Comparison of ENCODE assay signal across 11 cellular contexts in the genomic region with DNA sequence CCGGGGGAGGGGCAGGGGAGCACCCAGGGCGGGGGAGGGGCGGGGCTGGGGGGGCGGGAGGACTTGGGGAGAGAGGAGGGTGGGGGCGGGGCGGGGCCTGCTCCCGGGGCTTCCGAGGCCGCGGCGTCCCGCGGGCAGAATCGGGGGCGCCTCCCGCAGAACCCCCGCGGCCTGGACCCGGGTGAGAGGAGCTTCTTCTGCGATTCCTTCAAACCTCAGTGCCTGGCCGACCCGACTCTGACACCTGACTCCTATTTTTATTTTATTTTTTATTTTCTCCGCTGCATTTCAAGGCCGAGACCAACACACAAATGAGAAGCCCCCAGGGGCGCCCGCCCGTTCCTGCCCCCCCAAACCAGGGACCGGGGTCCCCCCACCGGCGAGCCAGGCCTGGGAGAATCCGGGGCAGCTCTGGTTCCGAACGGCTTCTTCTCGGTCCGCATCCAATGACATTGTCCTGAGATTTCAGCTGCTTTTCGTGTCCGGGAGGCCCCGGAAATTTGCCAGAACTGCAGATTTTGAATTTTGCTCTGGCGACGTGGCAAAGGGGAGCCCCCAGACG. TPM values are rescaled to one million over a fixed set of nuclear protein-coding genes. Genes with fewer than 3 reads are reported as not detected.
DNase-seq lines count a peak whose midpoint lies in the region; TF ChIP-seq lines count a peak whose summit lies in the region.
"Had no signal": no experiment of that assay in that cellular context is flagged by ENCODE, and none has a peak within 500 bp of the region (broad histone marks: within the 10 kb centered on the region; RNA-seq: fewer than 3 reads in every experiment).

No MANE protein-coding gene starts in this region.

- H3K4me1 ChIP-seq in A673 (ENCODE audit: insufficient read depth, low read length, poor library complexity, severe bottlenecking) (no peaks in the 10 kb centered on the region), esophagus muscularis mucosa (peaks cover 8 to 29% (median 26%) of the 10 kb centered on the region in 4 donors), neuron (ENCODE audit: insufficient read depth, low read length) (peaks cover 2% of the 10 kb centered on the region)

- TF ChIP-seq EP300 in esophagus muscularis mucosa (IDR thresholded peaks at IDR 0.05) = no peak

- POLR2A ChIA-PET in A673 (lab: Charles Lee; ENCODE audit: low non-redundant PET) = interaction anchor here (0.6 kb wide), 1 partner anchor 137 kb away, joined by 9 read pairs; no protein-coding TSS in a partner anchor

- H3K27ac Mint-ChIP-seq in activated CD4-positive, alpha-beta T cell treated with anti-CD3 and anti-CD28 coated beads, Interleukin-2, amount 10 ng/mL, durations not matched to agents 24 days and 14 days = no peak overlapping the region
- H3K27ac Mint-ChIP-seq: CD8-positive, alpha-beta memory T cell; T-helper 1 cell treated with Interleukin-12 subunit alpha and Interleukin-12 subunit beta and Interleukin-4 antibody, amounts not matched to agents 30 μg/mL and 1 μg/mL, for 36 hours had no signal

- TF ChIP-seq CTCF in A673 (conservative IDR thresholded peaks at IDR 0.05; ENCODE audit: low read depth, low read length) (no peak), esophagus muscularis mucosa (IDR thresholded peaks at IDR 0.05) (no peak)

- TF ChIP-seq POLR2A in esophagus muscularis mucosa (IDR thresholded peaks at IDR 0.05; ENCODE audit: low read depth) = no peak

- H3K27me3 Mint-ChIP-seq in activated CD4-positive, alpha-beta T cell treated with anti-CD3 and anti-CD28 coated beads, Interleukin-2, amount 10 ng/mL, durations not matched to agents 24 days and 14 days = peaks cover 27% of the 10 kb centered on the region

- H3K9me3 ChIP-seq in A673 (ENCODE audit: low read depth, low read length, poor library complexity, severe bottlenecking) = no peaks in the 10 kb centered on the region
- H3K9me3 ChIP-seq in esophagus muscularis mucosa = no peaks in the 10 kb centered on the region
- no peaks in the 10 kb centered on the region for H3K9me3 ChIP-seq in neuron (ENCODE audit: low read length)

- 12% methylated on average over 29 of the region's 41 CpGs for WGBS in esophagus muscularis mucosa

- H3K4me3 ChIP-seq in A673 (ENCODE audit: low read depth, low read length, poor library complexity, severe bottlenecking) = peak overlapping the region; percentile 49
- H3K4me3 ChIP-seq in esophagus muscularis mucosa = peak overlapping the region; percentile 65 to 82 (median 76)
- H3K4me3 ChIP-seq in neuron (ENCODE audit: low read length) = peak overlapping the region; percentile 42

- H2AFZ ChIP-seq in neuron (ENCODE audit: low read depth, low read length) = no peak overlapping the region

- no TSS peak for BruUV-seq in A673 (replicated peaks; lab: Mats Ljungman, UMichigan)

- DNase-seq in A673 (ENCODE audit: low spot score) (no peak), NCI-H2227 (lab: John Stamatoyannopoulos, UW; ENCODE audit: unreplicated experiment) (peak; percentile 38), esophagus muscularis mucosa (ENCODE audit: extremely low spot score) (no peak), KG1 (lab: John Stamatoyannopoulos, UW) (no peak), posterior vena cava (ENCODE audit: low spot score) (no peak), NCI-H510A (lab: John Stamatoyannopoulos, UW) (no peak)
- DNase-seq in activated CD4-positive, alpha-beta T cell treated with anti-CD3 and anti-CD28 coated beads, Interleukin-2, amount 10 ng/mL, durations not matched to agents 24 days and 14 days = no peak
- DNase-seq: Karpas-422 had no signal

- peak overlapping the region; percentile 73 for H3K27ac ChIP-seq in A673 (ENCODE audit: low read depth, low read length, poor library complexity, severe bottlenecking)
- peak overlapping the region; percentile 79 to 84 (median 81) for H3K27ac ChIP-seq in esophagus muscularis mucosa (replicated peaks in 1 of 4)

- CTCF ChIA-PET in A673 (lab: Charles Lee) = interaction anchor here (0.6 kb wide), 1 partner anchor 88 kb away, joined by 3 read pairs; no protein-coding TSS in a partner anchor

- H3K4me3 Mint-ChIP-seq in activated CD4-positive, alpha-beta T cell treated with anti-CD3 and anti-CD28 coated beads, Interleukin-2, amount 10 ng/mL, durations not matched to agents 24 days and 14 days = no peak overlapping the region
- H3K4me3 Mint-ChIP-seq: T-helper 1 cell treated with Interleukin-12 subunit alpha and Interleukin-12 subunit beta and Interleukin-4 antibody, amounts not matched to agents 30 μg/mL and 1 μg/mL, for 36 hours had no signal

- H3K4me1 Mint-ChIP-seq in activated CD4-positive, alpha-beta T cell treated with anti-CD3 and anti-CD28 coated beads, Interleukin-2, amount 10 ng/mL, durations not matched to agents 24 days and 14 days = peaks cover 3% of the 10 kb centered on the region

- no peaks in the 10 kb centered on the region for H3K27me3 ChIP-seq in A673 (replicated peaks; ENCODE audit: insufficient read depth, low read depth, low read length, poor library complexity)
- peaks cover 0 to 9% (median 2%) of the 10 kb centered on the region in 4 donors for H3K27me3 ChIP-seq in esophagus muscularis mucosa
- no peaks in the 10 kb centered on the region for H3K27me3 ChIP-seq in neuron (ENCODE audit: insufficient read depth, low read length)

- no peaks in the 10 kb centered on the region for H3K36me3 ChIP-seq in A673 (ENCODE audit: insufficient read depth, low read length, poor library complexity, severe bottlenecking)
- no peaks in the 10 kb centered on the region for H3K36me3 ChIP-seq in esophagus muscularis mucosa
- no peaks in the 10 kb centered on the region for H3K36me3 ChIP-seq in neuron (ENCODE audit: insufficient read depth, low read length)

- no peaks in the 10 kb centered on the region for H3K36me3 Mint-ChIP-seq in activated CD4-positive, alpha-beta T cell treated with anti-CD3 and anti-CD28 coated beads, Interleukin-2, amount 10 ng/mL, durations not matched to agents 24 days and 14 days (ENCODE audit: low read depth)
- H3K36me3 Mint-ChIP-seq: CD8-positive, alpha-beta memory T cell had no signal

- H3K9me3 Mint-ChIP-seq in activated CD4-positive, alpha-beta T cell treated with anti-CD3 and anti-CD28 coated beads, Interleukin-2, amount 10 ng/mL, durations not matched to agents 24 days and 14 days = no peaks in the 10 kb centered on the region
- H3K9me3 Mint-ChIP-seq: T-helper 1 cell treated with Interleukin-12 subunit alpha and Interleukin-12 subunit beta and Interleukin-4 antibody, amounts not matched to agents 30 μg/mL and 1 μg/mL, for 36 hours had no signal

- intact Hi-C loops in A673 (cut with micrococcal nuclease; ENCODE audit: unreplicated experiment) = no loop called here
- intact Hi-C loops in esophagus muscularis mucosa (cut with DNase I) = loop anchor here (5.0 to 10.0 kb wide), 2 partner anchors 70 to 212 kb away; a partner anchor contains a TSS
- intact Hi-C loops in posterior vena cava (cut with DNase I) = no loop called here
- intact Hi-C loops in activated CD4-positive, alpha-beta T cell treated with anti-CD3 and anti-CD28 coated beads, Interleukin-2, amount 10 ng/mL, durations not matched to agents 24 days and 14 days (cut with micrococcal nuclease) = no loop called here

RNA-seq across cellular contexts. Expression of a gene that starts 0.5 kb away (rescaled TPM):
- total RNA-seq in A673 (2021) = 5.3 and 9.6 TPM in 2 replicates
- 10 to 100 TPM in 2 of 4 donors, 1 to 10 TPM in 2; 6.4 to 11.7 (median 8.7) TPM for total RNA-seq in esophagus muscularis mucosa
- 1 to 10 TPM; 3.8 to 4.9 TPM for total RNA-seq in posterior vena cava
- total RNA-seq in activated CD4-positive, alpha-beta T cell treated with anti-CD3 and anti-CD28 coated beads, Interleukin-2, amount 10 ng/mL, durations not matched to agents 24 days and 14 days = not detected in 2 replicates
- total RNA-seq: CD8-positive, alpha-beta memory T cell had no signal
